Comparison of ENCODE assay signal across 14 cellular contexts in genomic region chr11:33324211-33324985, GRCh38. TPM values are rescaled to one million over a fixed set of nuclear protein-coding genes. Genes with fewer than 3 reads are reported as not detected.
DNase-seq lines count a peak whose midpoint lies in the region; ATAC-seq and TF ChIP-seq lines count a peak whose summit lies in the region.
"Had no signal": no experiment of that assay in that cellular context is flagged by ENCODE, and none has a peak within 500 bp of the region (broad histone marks: within the 10 kb centered on the region; RNA-seq: fewer than 3 reads in every experiment).

No MANE protein-coding gene starts in this region.

- H3F3A ChIP-seq in GM23338 (replicated peaks; ENCODE audit: low read depth), result no peaks in the 10 kb centered on the region

- intact Hi-C loops in stomach (cut with DNase I; ENCODE audit: low total_unique reads), result no loop called here

- no peak overlapping the region for H3K9ac ChIP-seq in mesenchymal stem cell (ENCODE audit: low read length)

- peak; percentile 76 for ATAC-seq in GM23338
- ATAC-seq: HCT116 had no signal

- peaks cover 11% of the 10 kb centered on the region for H3K79me1 ChIP-seq in mesenchymal stem cell (replicated peaks; ENCODE audit: low read length, poor library complexity, severe bottlenecking)

- peaks cover 12% of the 10 kb centered on the region; the same call in 2 of the 3 replicates for H3K4me1 Mint-ChIP-seq in GM23338

- no peak overlapping the region for H2BK5ac ChIP-seq in mesenchymal stem cell (ENCODE audit: low read depth, low read length, poor library complexity, severe bottlenecking)

- H2AFZ ChIP-seq in GM23338 (no peak overlapping the region), mesenchymal stem cell (ENCODE audit: low read depth, low read length) (no peak overlapping the region)

- no peaks in the 10 kb centered on the region for H3K9me2 ChIP-seq in GM23338 (ENCODE audit: insufficient read depth)

- no peaks in the 10 kb centered on the region for H3K36me3 Mint-ChIP-seq in GM23338 (ENCODE audit: low read depth)

- TF ChIP-seq CTCF in GM23338 (conservative IDR thresholded peaks at IDR 0.05; ENCODE audit: low read depth in 2 of 2) (no peak), BE2C (IDR thresholded peaks at IDR 0.05; ENCODE audit: low read depth, low read length) (no peak), stomach (IDR thresholded peaks at IDR 0.05) (no peak)

- DNase-seq in GF-D8 (lab: John Stamatoyannopoulos, UW) (peak; percentile 54), GM23338 (ENCODE audit: low spot score) (no peak), NOMO-1 treated with DMSO at 0.1 percent for 48 hours (lab: John Stamatoyannopoulos, UW; ENCODE audit: unreplicated experiment) (peak; percentile 59), mesenchymal stem cell (no peak), hepatic stellate cell (ENCODE audit: low spot score) (no peak), NCI-H524 treated with DMSO at 0.1 percent for 48 hours (lab: John Stamatoyannopoulos, UW) (no peak), BE2C (no peak), stomach (no peak)
- DNase-seq: activated T-cell treated with anti-CD3 and anti-CD28 coated beads, Interleukin-2, amount 50 U/mL, for 48 hours; caudate nucleus; KG1; NCI-H526 had no signal

- peaks cover 49% of the 10 kb centered on the region for H3K79me2 ChIP-seq in GM23338 (replicated peaks; ENCODE audit: insufficient read depth)

- no peak overlapping the region; the same call in 1 of the 2 replicates for H3K27ac Mint-ChIP-seq in GM23338

- no peak overlapping the region for H4K8ac ChIP-seq in mesenchymal stem cell (ENCODE audit: low read length)

- no peaks in the 10 kb centered on the region for H3K27me3 ChIP-seq in GM23338 (ENCODE audit: insufficient read depth)
- H3K27me3 ChIP-seq in mesenchymal stem cell (ENCODE audit: control insufficient read depth in 1 of 2, insufficient read depth in 1 of 2, low read length in 2 of 2), result no peaks in the 10 kb centered on the region
- H3K27me3 ChIP-seq in BE2C, result no peaks in the 10 kb centered on the region
- H3K27me3 ChIP-seq in stomach, result no peaks in the 10 kb centered on the region

- H3K23ac ChIP-seq in mesenchymal stem cell (ENCODE audit: low read length in 2 of 2), result no peak overlapping the region

- H3K9me3 ChIP-seq in mesenchymal stem cell (ENCODE audit: control insufficient read depth, low read length), result no peaks in the 10 kb centered on the region
- no peaks in the 10 kb centered on the region for H3K9me3 ChIP-seq in BE2C
- H3K9me3 ChIP-seq in stomach, result no peaks in the 10 kb centered on the region

- H3K14ac ChIP-seq in mesenchymal stem cell (ENCODE audit: low read length in 2 of 2), result no peak overlapping the region

- no peak overlapping the region for H2BK120ac ChIP-seq in mesenchymal stem cell (ENCODE audit: low read depth, low read length)

- no peak overlapping the region for H2BK12ac ChIP-seq in mesenchymal stem cell (ENCODE audit: low read length in 2 of 2)

- H2BK15ac ChIP-seq in mesenchymal stem cell (ENCODE audit: low read depth, poor library complexity, severe bottlenecking), result no peak overlapping the region

- H3K4me2 ChIP-seq in GM23338, result no peak overlapping the region
- no peak overlapping the region for H3K4me2 ChIP-seq in mesenchymal stem cell (ENCODE audit: low read length, poor library complexity, severe bottlenecking)

- H3K4me3 ChIP-seq in GM23338 (no peak overlapping the region), mesenchymal stem cell (ENCODE audit: insufficient read depth in 1 of 2, low read depth in 1 of 2, low read length in 2 of 2) (no peak overlapping the region), BE2C (ENCODE audit: low read depth, low read length) (no peak overlapping the region), stomach (no peak overlapping the region)
- H3K4me3 ChIP-seq: lung had no signal

- TF ChIP-seq EP300 in stomach (IDR thresholded peaks at IDR 0.05), result no peak

- H4K20me1 ChIP-seq in GM23338 (replicated peaks; ENCODE audit: insufficient read depth), result no peaks in the 10 kb centered on the region; the same call in 1 of the 2 replicates

- H3K4me1 ChIP-seq in GM23338 (ENCODE audit: insufficient read depth) (peaks cover 13% of the 10 kb centered on the region), mesenchymal stem cell (ENCODE audit: control insufficient read depth, insufficient read depth, low read depth, low read length) (peaks cover 2% of the 10 kb centered on the region), BE2C (no peaks in the 10 kb centered on the region), stomach (peaks cover 44 to 98% (median 66%) of the 10 kb centered on the region in 4 donors)

- peak overlapping the region; percentile 11 for H4K91ac ChIP-seq in mesenchymal stem cell (ENCODE audit: low read length)

- no peaks in the 10 kb centered on the region for H3K9me3 Mint-ChIP-seq in GM23338

- H3K4ac ChIP-seq in mesenchymal stem cell (ENCODE audit: low read depth in 1 of 2, low read length in 2 of 2), result no peak overlapping the region

- H3K27ac ChIP-seq in GM23338 (ENCODE audit: low read depth) (no peak overlapping the region), mesenchymal stem cell (ENCODE audit: low read length, poor library complexity, severe bottlenecking) (no peak overlapping the region), stomach (peak overlapping the region in 1 of 5 donors; percentile 11)

- H3K36me3 ChIP-seq in GM23338 (ENCODE audit: insufficient read depth) (no peaks in the 10 kb centered on the region), mesenchymal stem cell (ENCODE audit: control insufficient read depth in 1 of 2, insufficient read depth in 2 of 2, low read depth in 1 of 2, low read length in 2 of 2) (peaks cover 0 to 6% of the 10 kb centered on the region in 2 experiments), BE2C (no peaks in the 10 kb centered on the region), stomach (no peaks in the 10 kb centered on the region)

- no peak overlapping the region for H2AK5ac ChIP-seq in mesenchymal stem cell (ENCODE audit: low read length, severe bottlenecking)

- H3K27me3 Mint-ChIP-seq in GM23338 (ENCODE audit: insufficient read depth, low read depth, poor library complexity), result peaks cover 2% of the 10 kb centered on the region

- TF ChIP-seq POLR2A in stomach (IDR thresholded peaks at IDR 0.05), result no peak

- peak overlapping the region in 1 of 2 experiments; percentile 14 for H3K18ac ChIP-seq in mesenchymal stem cell (ENCODE audit: low read depth in 1 of 2, low read length in 2 of 2)

- WGBS in mesenchymal stem cell, result 88% methylated on average over 5 of the region's 5 CpGs
- WGBS in stomach, 5 donors, result 72 to 84% (median 79%) methylated on average over 5 of the region's 5 CpGs

- H3K4me3 Mint-ChIP-seq in GM23338, result no peak overlapping the region

TF ChIP-seq in GM23338, 12 proteins besides CTCF, POLR2A, EP300 and RAD21:
- TF ChIP-seq POLR2AphosphoS5 (IDR thresholded peaks at IDR 0.05; ENCODE audit: low read depth) (no peak), REST (IDR thresholded peaks at IDR 0.05; ENCODE audit: unreplicated experiment) (no peak), EZH2phosphoT487 (IDR thresholded peaks at IDR 0.05; ENCODE audit: unreplicated experiment) (no peak), ZNF114 (CRISPR knock-in tag; IDR thresholded peaks at IDR 0.05) (no peak), STAT1 (IDR thresholded peaks at IDR 0.05; ENCODE audit: unreplicated experiment) (no peak), EZH2 (IDR thresholded peaks at IDR 0.05; ENCODE audit: low read depth, unreplicated experiment) (no peak), NANOG (IDR thresholded peaks at IDR 0.05; ENCODE audit: borderline replicate concordance) (no peak)

RNA-seq across cellular contexts. Expression of gene KIAA1549L, which starts 51.5 kb away (rescaled TPM):
- 4.0 and 4.9 TPM in 2 replicates for total RNA-seq in GM23338 (2014; rRNA removed; shearing (Covaris generic))
- polyA plus RNA-seq in GM23338 (2016; fragmentation: Nextera tagmentation; extraction: Ambion mirVana) (0.57 and 0.61 TPM in 2 replicates), stomach (under 1 TPM; under 0.01 to 0.15 (median 0.15) TPM)
- polyA plus RNA-seq in mesenchymal stem cell (2013, experiment 1 of 2), result 1.2 TPM
- 1.1 TPM for polyA plus RNA-seq in mesenchymal stem cell (2013, experiment 2 of 2)
- polyA plus RNA-seq in BE2C (2012; ENCODE audit: insufficient read depth, insufficient read length, low read depth), result not detected
- under 1 TPM in 1 of 5 donors, not detected in 4; 0.37 TPM for total RNA-seq in stomach

Comparison
In these comparisons a context has a peak if more than half of its experiments do, and no peak if none do; other contexts are left out.
1. DNase-seq: peak in GF-D8 (single experiment) and NOMO-1 treated with DMSO at 0.1 percent for 48 hours (single experiment); none in GM23338 (single experiment), mesenchymal stem cell (single experiment), hepatic stellate cell (single experiment), NCI-H524 treated with DMSO at 0.1 percent for 48 hours (single experiment), BE2C (single experiment) and stomach (single experiment).